Comparison of ENCODE assay signal across 17 cellular contexts in genomic region chr1:229273507-229274232, GRCh38. TPM values are rescaled to one million over a fixed set of nuclear protein-coding genes. Genes with fewer than 3 reads are reported as not detected.
DNase-seq lines count a peak whose midpoint lies in the region; ATAC-seq, FAIRE-seq and TF ChIP-seq lines count a peak whose summit lies in the region.
"Had no signal": no experiment of that assay in that cellular context is flagged by ENCODE, and none has a peak within 500 bp of the region (broad histone marks: within the 10 kb centered on the region; RNA-seq: fewer than 3 reads in every experiment).

No MANE protein-coding gene starts in this region.

- H3K9me3 ChIP-seq in esophagus squamous epithelium (no peaks in the 10 kb centered on the region), pancreas (no peaks in the 10 kb centered on the region), smooth muscle cell (replicated peaks; ENCODE audit: low read depth) (no peaks in the 10 kb centered on the region)

- FAIRE-seq in pancreas (lab: Jason Lieb, UNC), result no peak
- FAIRE-seq: astrocyte, H1 had no signal

- H3K9ac ChIP-seq in smooth muscle cell (ENCODE audit: low read depth), result no peak overlapping the region

- H3F3A ChIP-seq in smooth muscle cell (ENCODE audit: low read depth), result peaks cover 24% of the 10 kb centered on the region

- ATAC-seq in pancreas, result peak; percentile 43 to 66 (median 65)
- no peak for ATAC-seq in GM21576 (IDR thresholded peaks at IDR 0.05; ENCODE audit: unreplicated experiment)
- no peak for ATAC-seq in GM19395 (IDR thresholded peaks at IDR 0.05; ENCODE audit: unreplicated experiment)
- ATAC-seq: Panc1; stimulated activated effector memory CD8-positive, alpha-beta T cell treated with anti-CD3 and anti-CD28 coated beads, Interleukin-12 subunit alpha, Interleukin-12 subunit beta, amount 100 ng/mL, for 72 hours had no signal

- no peak overlapping the region for H3K4me2 ChIP-seq in smooth muscle cell

- whole genome bisulfite sequencing in esophagus squamous epithelium, 2 donors, result 74 to 84% methylated on average over 7 of the region's 7 CpGs
- WGBS in pancreas, 2 donors, result 42% methylated on average over 7 of the region's 7 CpGs
- WGBS in smooth muscle cell (ENCODE audit: low lambda C conversion rate), result 96% methylated on average over 7 of the region's 7 CpGs

- H3K36me3 ChIP-seq in esophagus squamous epithelium (peaks cover 0 to 11% (median 0%) of the 10 kb centered on the region in 3 donors), pancreas (no peaks in the 10 kb centered on the region), smooth muscle cell (ENCODE audit: low read depth) (no peaks in the 10 kb centered on the region)
- H3K36me3 ChIP-seq: BE2C had no signal

- H3K27me3 ChIP-seq in esophagus squamous epithelium (no peaks in the 10 kb centered on the region), pancreas (no peaks in the 10 kb centered on the region), smooth muscle cell (ENCODE audit: low read depth) (no peaks in the 10 kb centered on the region)
- H3K27me3 ChIP-seq: BE2C had no signal

- DNase-seq in Caki2 (ENCODE audit: low read depth), result peak; percentile 18
- DNase-seq in NCI-H146 (lab: John Stamatoyannopoulos, UW), result peak; percentile 30
- DNase-seq in esophagus squamous epithelium (lab: John Stamatoyannopoulos, UW), result no peak
- DNase-seq in pancreas, result peak in 3 of 6 donors; percentile 40 to 42 (median 41)
- no peak for DNase-seq in hepatic stellate cell (ENCODE audit: low spot score)
- no peak for DNase-seq in smooth muscle cell (lab: John Stamatoyannopoulos, UW; ENCODE audit: unreplicated experiment)
- DNase-seq: activated CD4-positive, alpha-beta memory T cell treated with anti-CD3 and anti-CD28 coated beads for 36 hours; BE2C; endodermal cell; MM.1S; stimulated activated CD4-positive, alpha-beta T cell treated with anti-CD3 and anti-CD28 coated beads, Interleukin-4, amount 100 ng/mL, for 1 hour had no signal

- H3K4me1 ChIP-seq in esophagus squamous epithelium, result peaks cover 23 to 56% (median 30%) of the 10 kb centered on the region in 3 donors
- peaks cover 19 to 42% (median 38%) of the 10 kb centered on the region in 3 donors for H3K4me1 ChIP-seq in pancreas
- peaks cover 12% of the 10 kb centered on the region for H3K4me1 ChIP-seq in smooth muscle cell (ENCODE audit: low read depth)
- H3K4me1 ChIP-seq: BE2C had no signal

- in situ Hi-C loops in Caki2 (cut with HindIII; ENCODE audit: low pct_unique_long_range_greater_than_20kb, low sequenced_read_pairs), result no loop called here

- H2AFZ ChIP-seq in smooth muscle cell (ENCODE audit: low read depth), result no peak overlapping the region

- H3K79me2 ChIP-seq in smooth muscle cell (ENCODE audit: low read depth), result peaks cover 63% of the 10 kb centered on the region

- intact Hi-C loops in esophagus squamous epithelium (cut with DNase I), result no loop called here
- intact Hi-C loops in pancreas (cut with DNase I), result no loop called here

- peaks cover 69% of the 10 kb centered on the region for H4K20me1 ChIP-seq in smooth muscle cell (ENCODE audit: low read depth)

- TF ChIP-seq CTCF in esophagus squamous epithelium (IDR thresholded peaks at IDR 0.05) (no peak), pancreas (IDR thresholded peaks at IDR 0.05) (no peak), smooth muscle cell (IDR thresholded peaks at IDR 0.05; ENCODE audit: borderline replicate concordance, insufficient read depth, poor library complexity, severe bottlenecking) (no peak)

- H3K27ac ChIP-seq in esophagus squamous epithelium (peak overlapping the region in 3 of 4 donors; percentile 12 to 58 (median 53)), pancreas (peak overlapping the region; percentile 1 to 89 (median 74)), smooth muscle cell (ENCODE audit: low read depth) (no peak overlapping the region)

- H3K4me3 ChIP-seq in esophagus squamous epithelium, result no peak overlapping the region
- H3K4me3 ChIP-seq in pancreas, result no peak overlapping the region
- no peak overlapping the region for H3K4me3 ChIP-seq in smooth muscle cell

- TF ChIP-seq POLR2A in esophagus squamous epithelium (IDR thresholded peaks at IDR 0.05), result no peak

RNA-seq across cellular contexts. Expression of gene RAB4A, which starts 2.8 kb away (rescaled TPM):
- 53.7 and 65.1 TPM in 2 replicates for total RNA-seq in Caki2 (2014; rRNA removed; shearing (Covaris generic); ENCODE audit: low replicate concordance)
- total RNA-seq in esophagus squamous epithelium (10 to 100 TPM; 24.1 to 50.7 (median 43.0) TPM), pancreas (10 to 100 TPM; 50.9 to 67.4 (median 57.3) TPM), smooth muscle cell (25.1 and 43.9 TPM in 2 replicates)
- polyA plus RNA-seq in pancreas (10 to 100 TPM; 14.5 to 23.4 TPM), smooth muscle cell (46.6 and 52.7 TPM in 2 replicates)

Comparison
In these comparisons a context has a peak if more than half of its experiments do, and no peak if none do; other contexts are left out.
1. DNase-seq: peak in Caki2 (single experiment) and NCI-H146 (single experiment); none in esophagus squamous epithelium (single experiment), hepatic stellate cell (single experiment) and smooth muscle cell (single experiment).
2. ATAC-seq: peak in pancreas (4 of 4); none in GM21576 (single experiment) and GM19395 (single experiment).